10 cellular contexts compared by ENCODE assay signal in the genomic region with DNA sequence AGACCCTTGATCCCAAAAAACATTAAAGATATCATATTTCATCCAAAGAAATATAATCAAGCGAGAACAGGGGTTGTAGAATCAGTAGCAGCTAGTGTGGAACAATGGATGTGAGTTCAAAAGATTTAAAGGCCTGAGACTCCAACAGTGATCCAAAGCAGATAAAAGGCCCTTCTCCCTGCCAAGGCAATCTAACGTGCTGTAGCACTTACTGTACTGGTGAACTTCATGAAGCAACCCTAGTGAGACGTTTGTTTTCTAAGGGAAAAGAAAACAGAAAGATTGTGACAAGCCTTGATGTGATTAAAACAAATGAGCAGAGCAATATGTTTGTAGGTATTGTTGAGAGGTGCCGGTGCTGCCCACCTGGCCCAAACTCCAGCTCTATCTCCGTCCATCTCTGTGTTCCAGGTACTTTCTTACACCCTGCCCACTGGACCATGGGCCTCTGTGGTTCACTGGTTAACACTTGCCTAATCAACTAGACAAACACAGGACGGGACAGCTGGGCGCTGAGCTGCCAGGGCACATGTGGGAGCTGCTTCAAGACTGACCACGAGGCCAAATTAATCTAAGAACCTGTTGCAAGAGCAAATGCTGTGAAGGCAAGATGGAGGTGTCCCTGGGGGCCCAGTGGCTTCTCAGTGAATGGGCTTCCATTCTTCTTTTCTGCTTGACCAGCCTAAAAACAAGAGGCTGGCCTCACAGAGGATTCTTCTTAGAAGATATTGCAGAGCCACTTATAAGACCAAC.
DNase-seq lines count a peak whose midpoint lies in the region; ATAC-seq and TF ChIP-seq lines count a peak whose summit lies in the region.
"Had no signal": no experiment of that assay in that cellular context is flagged by ENCODE, and none has a peak within 500 bp of the region (broad histone marks: within the 10 kb centered on the region; RNA-seq: fewer than 3 reads in every experiment).

No MANE protein-coding gene starts in this region.

- TF ChIP-seq CTCF in WTC11 (IDR thresholded peaks at IDR 0.05): no peak

- H3K27ac ChIP-seq in iPS-18a (ENCODE audit: low read length): no peak overlapping the region

- H3K36me3 ChIP-seq in iPS-18a (ENCODE audit: control insufficient read depth, low read depth, low read length) (no peaks in the 10 kb centered on the region), MG63 (no peaks in the 10 kb centered on the region)
- H3K36me3 ChIP-seq: left lung had no signal

- H3K27me3 ChIP-seq in iPS-18a (ENCODE audit: control insufficient read depth, insufficient read depth, low read length): peaks cover 10% of the 10 kb centered on the region
- H3K27me3 ChIP-seq in MG63: no peaks in the 10 kb centered on the region
- H3K27me3 ChIP-seq: left lung had no signal

- H3K4me1 ChIP-seq in iPS-18a (ENCODE audit: control insufficient read depth, low read depth, low read length): peaks cover 19% of the 10 kb centered on the region

- H3K27ac Mint-ChIP-seq in activated CD4-positive, alpha-beta T cell treated with anti-CD3 and anti-CD28 coated beads, Interleukin-2, amount 10 ng/mL, durations not matched to agents 7 days and 5 days: no peak overlapping the region
- peak overlapping the region; percentile 75 for H3K27ac Mint-ChIP-seq in WTC11
- peak overlapping the region; percentile 90 for H3K27ac Mint-ChIP-seq in stimulated activated naive B cell treated with anti-CD40 and anti-IgM and Interleukin-4, amounts not matched to agents 10 μg/mL and 1 μg/mL and 100 μg/mL, for 72 hours

- DNase-seq in activated CD4-positive, alpha-beta T cell treated with anti-CD3 and anti-CD28 coated beads, Interleukin-2, amount 10 ng/mL, durations not matched to agents 7 days and 5 days: no peak
- no peak for DNase-seq in activated CD4-positive, alpha-beta T cell treated with anti-CD3 and anti-CD28 coated beads for 1 hour
- DNase-seq in WTC11 (ENCODE audit: low spot score) (no peak), NCI-H2196 (lab: John Stamatoyannopoulos, UW; ENCODE audit: unreplicated experiment) (no peak), nucleus accumbens (lab: John Stamatoyannopoulos, UW) (no peak), MG63 (no peak)
- DNase-seq in stimulated activated naive B cell treated with anti-CD40 and anti-IgM and Interleukin-4, amounts not matched to agents 10 μg/mL and 1 μg/mL and 100 μg/mL, for 72 hours: no peak
- DNase-seq: NCI-H1930 had no signal

- H3K27me3 Mint-ChIP-seq in activated CD4-positive, alpha-beta T cell treated with anti-CD3 and anti-CD28 coated beads, Interleukin-2, amount 10 ng/mL, durations not matched to agents 7 days and 5 days: no peaks in the 10 kb centered on the region
- H3K27me3 Mint-ChIP-seq in WTC11 (ENCODE audit: low read depth): peaks cover 17% of the 10 kb centered on the region
- H3K27me3 Mint-ChIP-seq in stimulated activated naive B cell treated with anti-CD40 and anti-IgM and Interleukin-4, amounts not matched to agents 10 μg/mL and 1 μg/mL and 100 μg/mL, for 72 hours: no peaks in the 10 kb centered on the region

- H3K9me3 ChIP-seq in iPS-18a (ENCODE audit: control insufficient read depth, low read depth, low read length) (no peaks in the 10 kb centered on the region), MG63 (peaks cover 11% of the 10 kb centered on the region)
- H3K9me3 ChIP-seq: left lung had no signal

- no peaks in the 10 kb centered on the region for H3K9me3 Mint-ChIP-seq in activated CD4-positive, alpha-beta T cell treated with anti-CD3 and anti-CD28 coated beads, Interleukin-2, amount 10 ng/mL, durations not matched to agents 7 days and 5 days
- peaks cover 14% of the 10 kb centered on the region for H3K9me3 Mint-ChIP-seq in WTC11
- peaks cover 0 to 2% of the 10 kb centered on the region in 2 donors for H3K9me3 Mint-ChIP-seq in stimulated activated naive B cell treated with anti-CD40 and anti-IgM and Interleukin-4, amounts not matched to agents 10 μg/mL and 1 μg/mL and 100 μg/mL, for 72 hours

- POLR2A ChIA-PET in activated CD4-positive, alpha-beta T cell treated with anti-CD3 and anti-CD28 coated beads, Interleukin-2, amount 10 ng/mL, durations not matched to agents 7 days and 5 days (lab: Charles Lee): no interaction called here
- POLR2A ChIA-PET in WTC11 (lab: Charles Lee): interaction anchor here (0.7 to 2.2 kb wide), 2 partner anchors 34 to 69 kb away, joined by 3 to 10 read pairs; no protein-coding TSS in a partner anchor

- H3K9ac ChIP-seq in iPS-18a (ENCODE audit: low read length): no peak overlapping the region

- H3K4me3 ChIP-seq in iPS-18a (ENCODE audit: low read length) (peak overlapping the region; percentile 73), MG63 (no peak overlapping the region)

- CTCF ChIA-PET in activated CD4-positive, alpha-beta T cell treated with anti-CD3 and anti-CD28 coated beads, Interleukin-2, amount 10 ng/mL, durations not matched to agents 7 days and 5 days (lab: Charles Lee): interaction anchor here (0.9 to 1.5 kb wide), 3 partner anchors 10 to 23 kb away, joined by 3 to 6 read pairs (median 3); no protein-coding TSS in a partner anchor
- CTCF ChIA-PET in WTC11 (lab: Charles Lee): interaction anchor here (0.6 to 1.5 kb wide), 4 partner anchors 223 to 737 kb away, joined by 3 to 5 read pairs (median 4); no protein-coding TSS in a partner anchor

- peak overlapping the region; percentile 53 for H3K4me3 Mint-ChIP-seq in activated CD4-positive, alpha-beta T cell treated with anti-CD3 and anti-CD28 coated beads, Interleukin-2, amount 10 ng/mL, durations not matched to agents 7 days and 5 days
- H3K4me3 Mint-ChIP-seq in WTC11: peak overlapping the region; percentile 70
- H3K4me3 Mint-ChIP-seq in stimulated activated naive B cell treated with anti-CD40 and anti-IgM and Interleukin-4, amounts not matched to agents 10 μg/mL and 1 μg/mL and 100 μg/mL, for 72 hours: peak overlapping the region; percentile 49 to 79

- no peak for ATAC-seq in WTC11
- no peak for ATAC-seq in stimulated activated naive B cell treated with anti-CD40 and anti-IgM and Interleukin-4, amounts not matched to agents 10 μg/mL and 1 μg/mL and 100 μg/mL, for 72 hours (replicated peaks)

- peaks cover 30% of the 10 kb centered on the region for H3K4me1 Mint-ChIP-seq in activated CD4-positive, alpha-beta T cell treated with anti-CD3 and anti-CD28 coated beads, Interleukin-2, amount 10 ng/mL, durations not matched to agents 7 days and 5 days
- peaks cover 43% of the 10 kb centered on the region for H3K4me1 Mint-ChIP-seq in WTC11
- peaks cover 18 to 35% of the 10 kb centered on the region in 2 donors for H3K4me1 Mint-ChIP-seq in stimulated activated naive B cell treated with anti-CD40 and anti-IgM and Interleukin-4, amounts not matched to agents 10 μg/mL and 1 μg/mL and 100 μg/mL, for 72 hours

- H3K36me3 Mint-ChIP-seq in activated CD4-positive, alpha-beta T cell treated with anti-CD3 and anti-CD28 coated beads, Interleukin-2, amount 10 ng/mL, durations not matched to agents 7 days and 5 days (ENCODE audit: low read depth): peaks cover 2% of the 10 kb centered on the region
- H3K36me3 Mint-ChIP-seq in WTC11: no peaks in the 10 kb centered on the region
- H3K36me3 Mint-ChIP-seq in stimulated activated naive B cell treated with anti-CD40 and anti-IgM and Interleukin-4, amounts not matched to agents 10 μg/mL and 1 μg/mL and 100 μg/mL, for 72 hours: no peaks in the 10 kb centered on the region

TF ChIP-seq in WTC11, 78 proteins besides CTCF, POLR2A, EP300 and RAD21:
- TF ChIP-seq ZNF138 (CRISPR knock-in tag; conservative IDR thresholded peaks at IDR 0.05) (no peak), SMAD3 (CRISPR knock-in tag; IDR thresholded peaks at IDR 0.05; ENCODE audit: borderline replicate concordance) (no peak), SP1 (CRISPR knock-in tag; conservative IDR thresholded peaks at IDR 0.05) (no peak), MYBL2 (CRISPR knock-in tag; IDR thresholded peaks at IDR 0.05) (no peak), TEAD1 (CRISPR knock-in tag; IDR thresholded peaks at IDR 0.05) (no peak), ZNF671 (CRISPR knock-in tag; IDR thresholded peaks at IDR 0.05) (no peak), ZNF263 (CRISPR knock-in tag; IDR thresholded peaks at IDR 0.05; ENCODE audit: low read depth) (no peak), ZNF416 (CRISPR knock-in tag; IDR thresholded peaks at IDR 0.05) (no peak), RELA (CRISPR knock-in tag; IDR thresholded peaks at IDR 0.05; ENCODE audit: borderline replicate concordance) (no peak), IRF2 (CRISPR knock-in tag; IDR thresholded peaks at IDR 0.05; ENCODE audit: borderline replicate concordance, low read depth) (no peak)
- TF ChIP-seq, protein P1, sequence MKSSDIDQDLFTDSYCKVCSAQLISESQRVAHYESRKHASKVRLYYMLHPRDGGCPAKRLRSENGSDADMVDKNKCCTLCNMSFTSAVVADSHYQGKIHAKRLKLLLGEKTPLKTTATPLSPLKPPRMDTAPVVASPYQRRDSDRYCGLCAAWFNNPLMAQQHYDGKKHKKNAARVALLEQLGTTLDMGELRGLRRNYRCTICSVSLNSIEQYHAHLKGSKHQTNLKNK (CRISPR knock-in tag; IDR thresholded peaks at IDR 0.05): no peak
